ENCODE assay signal across 14 cellular contexts in genomic region chr7:154640266-154640865, GRCh38.
DNase-seq lines count a peak whose midpoint lies in the region; ATAC-seq and TF ChIP-seq lines count a peak whose summit lies in the region.
"Had no signal": no experiment of that assay in that cellular context is flagged by ENCODE, and none has a peak within 500 bp of the region (broad histone marks: within the 10 kb centered on the region; RNA-seq: fewer than 3 reads in every experiment).

No MANE protein-coding gene starts in this region.

- in situ Hi-C loops in ACHN (cut with HindIII; ENCODE audit: low pct_ligation_motif_present, low pct_unique_long_range_greater_than_20kb, low sequenced_read_pairs) (no loop called here), Panc1 (cut with HindIII; ENCODE audit: low pct_unique_long_range_greater_than_20kb, low sequenced_read_pairs) (no loop called here)

- CTCF ChIA-PET in HEK293 (lab: Yijun Ruan, JAX) (interaction anchor here (0.6 kb wide), 1 partner anchor 1808 kb away, joined by 3 read pairs; no protein-coding TSS in a partner anchor), Panc1 (lab: Charles Lee) (interaction anchor here (0.6 kb wide), 1 partner anchor 209 kb away, joined by 7 read pairs; no protein-coding TSS in a partner anchor)

- H3K4me3 ChIP-seq in HEK293 (ENCODE audit: low read depth, low read length) (no peak overlapping the region), Panc1 (ENCODE audit: low read depth in 2 of 2, low read length in 2 of 2) (no peak overlapping the region)
- H3K4me3 ChIP-seq: esophagus squamous epithelium, skin epidermis had no signal

- TF ChIP-seq CTCF in HEK293 (tag by site-specific recombination; IDR thresholded peaks at IDR 0.05) (no peak), Panc1 (IDR thresholded peaks at IDR 0.05) (peak; percentile 64), chondrocyte (IDR thresholded peaks at IDR 0.05) (no peak)

- DNase-seq in ACHN (peak; percentile 11), Panc1 (ENCODE audit: low read depth, low spot score) (no peak), islet precursor cell (peak; percentile 60), HK-2 (ENCODE audit: unreplicated experiment) (no peak), NCI-H1436 treated with DMSO at 0.1 percent for 48 hours (lab: John Stamatoyannopoulos, UW) (no peak), chondrocyte (ENCODE audit: low spot score) (no peak)
- DNase-seq: activated CD4-positive, alpha-beta T cell treated with anti-CD3 and anti-CD28 coated beads for 48 hours; activated gamma-delta T cell; esophagus squamous epithelium; SW 1271 had no signal

- intact Hi-C loops in Panc1 (cut with micrococcal nuclease; ENCODE audit: unreplicated experiment) = loop anchor here (5.0 kb wide), 1 partner anchor 102 kb away; no protein-coding TSS in a partner anchor

- H3K27ac ChIP-seq in HEK293 (ENCODE audit: extremely low read depth, low read depth, low read length) (no peak overlapping the region), Panc1 (ENCODE audit: low read length) (no peak overlapping the region)
- H3K27ac ChIP-seq: esophagus squamous epithelium, skin epidermis had no signal

- H3K4me1 Mint-ChIP-seq in chondrocyte (ENCODE audit: low read depth) = no peaks in the 10 kb centered on the region
- H3K4me1 Mint-ChIP-seq: B cell had no signal

- H3K36me3 ChIP-seq in HEK293 (ENCODE audit: control insufficient read depth in 2 of 2, insufficient read depth in 1 of 2, low read length in 2 of 2) (no peaks in the 10 kb centered on the region), Panc1 (ENCODE audit: control insufficient read depth, insufficient read depth, low read length) (no peaks in the 10 kb centered on the region)
- H3K36me3 ChIP-seq: esophagus squamous epithelium had no signal

- peaks cover 43% of the 10 kb centered on the region for H3K9me3 Mint-ChIP-seq in chondrocyte (ENCODE audit: low read depth)

- no peaks in the 10 kb centered on the region for H3K27me3 ChIP-seq in Panc1 (ENCODE audit: control insufficient read depth, insufficient read depth, low read length)
- H3K27me3 ChIP-seq: esophagus squamous epithelium had no signal

- POLR2A ChIA-PET in HEK293 (lab: Yijun Ruan, JAX) (no interaction called here), Panc1 (lab: Charles Lee) (no interaction called here)

- H3K9me3 ChIP-seq in HEK293 (ENCODE audit: control insufficient read depth, insufficient read depth, low read depth, low read length) = no peaks in the 10 kb centered on the region
- no peaks in the 10 kb centered on the region for H3K9me3 ChIP-seq in Panc1 (ENCODE audit: control insufficient read depth, insufficient read depth, low read depth, low read length)

- no peak overlapping the region for H3K4me3 Mint-ChIP-seq in chondrocyte (ENCODE audit: unreplicated experiment)
- H3K4me3 Mint-ChIP-seq: B cell had no signal

- no peaks in the 10 kb centered on the region for H3K27me3 Mint-ChIP-seq in chondrocyte (ENCODE audit: low read depth)
- H3K27me3 Mint-ChIP-seq: B cell had no signal

- H3K4me1 ChIP-seq in HEK293 (ENCODE audit: control insufficient read depth, insufficient read depth, low read length) (no peaks in the 10 kb centered on the region), Panc1 (ENCODE audit: control insufficient read depth, insufficient read depth, low read length) (no peaks in the 10 kb centered on the region)
- H3K4me1 ChIP-seq: esophagus squamous epithelium had no signal

- peak; percentile 70; the same call in 1 of the 2 replicates for ATAC-seq in Panc1
- no peak for ATAC-seq in HG03520 (IDR thresholded peaks at IDR 0.05; ENCODE audit: unreplicated experiment)

- H3K27ac Mint-ChIP-seq in chondrocyte (ENCODE audit: unreplicated experiment) = no peak overlapping the region
- H3K27ac Mint-ChIP-seq: B cell had no signal

- BruUV-seq in Panc1 (replicated peaks; lab: Mats Ljungman, UMichigan) = no TSS peak

- no peaks in the 10 kb centered on the region for H3K36me3 Mint-ChIP-seq in chondrocyte (ENCODE audit: low read depth)

TF ChIP-seq in HEK293, 187 proteins besides CTCF, POLR2A, EP300 and RAD21:
- TF ChIP-seq KLF8 (tag by site-specific recombination; IDR thresholded peaks at IDR 0.05) = no peak
- no peak for TF ChIP-seq ZNF513 (tag by site-specific recombination; IDR thresholded peaks at IDR 0.05)
- TF ChIP-seq TCF7L2 (IDR thresholded peaks at IDR 0.05; ENCODE audit: borderline replicate concordance, low read depth, low read length) = no peak
- no peak for TF ChIP-seq KLF7 (tag by site-specific recombination; IDR thresholded peaks at IDR 0.05; ENCODE audit: borderline replicate concordance)
- TF ChIP-seq ZNF654 (tag by site-specific recombination; IDR thresholded peaks at IDR 0.05; ENCODE audit: low read depth) = peak; percentile 6; the same call in 1 of the 2 replicates
- no peak for TF ChIP-seq ZBTB11 (tag by site-specific recombination; conservative IDR thresholded peaks at IDR 0.05; ENCODE audit: low read depth)
- TF ChIP-seq PRDM6 (tag by site-specific recombination; IDR thresholded peaks at IDR 0.05) = no peak
- no peak for TF ChIP-seq ZFHX2 (tag by site-specific recombination; conservative IDR thresholded peaks at IDR 0.05)

Comparison
In these comparisons a context has a peak if more than half of its experiments do, and no peak if none do; other contexts are left out.
1. DNase-seq: peak in ACHN (single experiment) and islet precursor cell (single experiment); none in Panc1 (single experiment), HK-2 (single experiment), NCI-H1436 treated with DMSO at 0.1 percent for 48 hours (single experiment) and chondrocyte (single experiment).